In genomic region chr19:35476149-35476548, GRCh38 we compare ENCODE assay signal across 15 cellular contexts. TPM values are rescaled to one million over a fixed set of nuclear protein-coding genes. Genes with fewer than 3 reads are reported as not detected.
DNase-seq lines count a peak whose midpoint lies in the region; ATAC-seq and TF ChIP-seq lines count a peak whose summit lies in the region.
"Had no signal": no experiment of that assay in that cellular context is flagged by ENCODE, and none has a peak within 500 bp of the region (broad histone marks: within the 10 kb centered on the region; RNA-seq: fewer than 3 reads in every experiment).

No MANE protein-coding gene starts in this region.

- no peaks in the 10 kb centered on the region for H3K9me2 ChIP-seq in OCI-LY7 (ENCODE audit: insufficient read depth, low read length)

- H3K4me3 ChIP-seq in GM12865 (ENCODE audit: low read depth, low read length) (no peak overlapping the region), OCI-LY7 (ENCODE audit: low read depth, low read length, poor library complexity, severe bottlenecking) (no peak overlapping the region)
- H3K4me3 ChIP-seq: dorsolateral prefrontal cortex had no signal

- H4K20me1 ChIP-seq in OCI-LY7 (ENCODE audit: insufficient read depth, low read length) = no peaks in the 10 kb centered on the region

- H3K36me3 ChIP-seq in OCI-LY7 (ENCODE audit: insufficient read depth, low read length) = no peaks in the 10 kb centered on the region

- CTCF ChIA-PET in OCI-LY7 (lab: Charles Lee; ENCODE audit: unreplicated experiment) = no interaction called here

- no peaks in the 10 kb centered on the region for H3K4me1 ChIP-seq in OCI-LY7 (ENCODE audit: insufficient read depth, low read length, poor library complexity, severe bottlenecking)

- TF ChIP-seq CTCF in GM12865 (IDR thresholded peaks at IDR 0.05; ENCODE audit: insufficient read depth, low read depth, low read length, missing control alignments) = peak; percentile 39
- peak; percentile 72 for TF ChIP-seq CTCF in OCI-LY7 (conservative IDR thresholded peaks at IDR 0.05; ENCODE audit: low read length)

- H3K9me3 ChIP-seq in OCI-LY7 (ENCODE audit: low read length) = no peaks in the 10 kb centered on the region

- no TSS peak for BruUV-seq in OCI-LY7 (replicated peaks; lab: Mats Ljungman, UMichigan)

- DNase-seq in DMS53 (lab: John Stamatoyannopoulos, UW) (peak; percentile 37), DMS53 treated with DMSO at 0.1 percent for 48 hours (lab: John Stamatoyannopoulos, UW; ENCODE audit: unreplicated experiment) (no peak), GM12865 (ENCODE audit: low read depth) (peak; percentile 26), OCI-LY7 (ENCODE audit: low spot score) (peak; percentile 30), iPS DF 4.7 (ENCODE audit: extremely low read depth, low spot score) (peak; percentile 28), AG08395 (ENCODE audit: low spot score) (no peak)
- DNase-seq: dorsolateral prefrontal cortex; HCEC 1CT; naive thymus-derived CD4-positive, alpha-beta T cell; NCI-H1694 treated with DMSO at 0.1 percent for 48 hours; NK-92 treated with Interleukin-12 subunit alpha and Interleukin-12 subunit beta, amount 100 ng/mL, for 24 hours; right cardiac atrium had no signal

- no peak overlapping the region for H2AFZ ChIP-seq in OCI-LY7 (ENCODE audit: low read length)

- intact Hi-C loops in OCI-LY7 (cut with micrococcal nuclease; ENCODE audit: unreplicated experiment) = no loop called here

- H3K27ac ChIP-seq in OCI-LY7 (ENCODE audit: low read depth, low read length, poor library complexity, severe bottlenecking) = no peak overlapping the region
- H3K27ac ChIP-seq: dorsolateral prefrontal cortex had no signal

- POLR2A ChIA-PET in OCI-LY7 (lab: Charles Lee) = no interaction called here

- no peaks in the 10 kb centered on the region for H3K79me2 ChIP-seq in OCI-LY7 (ENCODE audit: insufficient read depth, low read depth, low read length)

- no peak overlapping the region for H3K4me2 ChIP-seq in OCI-LY7 (ENCODE audit: low read length)

- no peak for ATAC-seq in GM19328 (IDR thresholded peaks at IDR 0.05; ENCODE audit: unreplicated experiment)
- ATAC-seq in GM18868 (IDR thresholded peaks at IDR 0.05; ENCODE audit: unreplicated experiment) = no peak
- ATAC-seq: naive thymus-derived CD4-positive, alpha-beta T cell; right cardiac atrium had no signal

RNA-seq across cellular contexts. Expression of gene KRTDAP, which starts 14.1 kb away (rescaled TPM):
- total RNA-seq in OCI-LY7 (2014; rRNA removed; shearing (Covaris generic)) = not detected in 2 replicates
- not detected in 2 replicates for total RNA-seq in OCI-LY7 (2022)
- total RNA-seq: fibroblast of villous mesenchyme; naive thymus-derived CD4-positive, alpha-beta T cell; right cardiac atrium had no signal

RNA-seq across cellular contexts. Expression of gene FFAR2, which starts 28.1 kb away (rescaled TPM):
- total RNA-seq in OCI-LY7 (2014; rRNA removed; shearing (Covaris generic)) = not detected in 2 replicates
- total RNA-seq in OCI-LY7 (2022) = not detected in 2 replicates
- total RNA-seq: fibroblast of villous mesenchyme had no signal

RNA-seq across cellular contexts. Expression of gene DMKN, which starts 37.3 kb away (rescaled TPM):
- total RNA-seq in OCI-LY7 (2014; rRNA removed; shearing (Covaris generic)) = not detected in 2 replicates
- not detected in 2 replicates for total RNA-seq in OCI-LY7 (2022)

RNA-seq across cellular contexts. Expression of gene SBSN, which starts 52.0 kb away (rescaled TPM):
- not detected in 2 replicates for total RNA-seq in OCI-LY7 (2014; rRNA removed; shearing (Covaris generic))
- total RNA-seq in OCI-LY7 (2022) = not detected in 2 replicates
- total RNA-seq: fibroblast of villous mesenchyme; naive thymus-derived CD4-positive, alpha-beta T cell; right cardiac atrium had no signal

RNA-seq across cellular contexts. Expression of gene GAPDHS, which starts 57.1 kb away (rescaled TPM):
- not detected in 2 replicates for total RNA-seq in OCI-LY7 (2014; rRNA removed; shearing (Covaris generic))
- total RNA-seq in OCI-LY7 (2022) = not detected in 2 replicates
- total RNA-seq: fibroblast of villous mesenchyme; naive thymus-derived CD4-positive, alpha-beta T cell; right cardiac atrium had no signal

Comparison
In these comparisons a context has a peak if more than half of its experiments do, and no peak if none do; other contexts are left out.
1. DNase-seq: peak in DMS53 (single experiment), GM12865 (single experiment), OCI-LY7 (single experiment) and iPS DF 4.7 (single experiment); none in DMS53 treated with DMSO at 0.1 percent for 48 hours (single experiment) and AG08395 (single experiment).